29 cellular contexts compared by ENCODE assay signal in the genomic region with DNA sequence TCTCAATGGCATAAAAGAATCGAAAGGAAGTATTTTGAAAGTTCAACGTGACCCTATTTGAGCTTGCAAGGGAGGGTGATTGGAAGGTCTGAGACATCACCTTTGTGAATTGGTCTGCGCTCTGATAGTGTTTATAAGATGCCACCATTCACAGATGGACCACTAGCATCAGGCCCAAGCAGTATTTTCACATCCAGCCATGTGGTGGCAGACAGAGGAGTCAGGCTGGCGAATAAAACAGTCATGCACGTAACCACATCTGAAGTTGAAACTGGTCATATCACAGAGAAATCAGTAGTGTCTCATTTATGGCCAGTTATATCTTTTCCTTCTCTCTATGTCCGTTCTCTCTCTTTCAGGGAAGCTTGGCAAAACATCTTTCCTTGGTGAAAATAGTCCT.
"Had no signal": no experiment of that assay in that cellular context is flagged by ENCODE, and none has a peak within 500 bp of the region (broad histone marks: within the 10 kb centered on the region; RNA-seq: fewer than 3 reads in every experiment).

No MANE protein-coding gene starts in this region.

- H3K36me3 ChIP-seq: gastroesophageal sphincter, neutrophil, thoracic aorta, uterus, WERI-Rb-1 had no signal

- H3K9me3 ChIP-seq: gastroesophageal sphincter, neutrophil, thoracic aorta, uterus had no signal

- H2AFZ ChIP-seq: hepatocyte had no signal

- H3K27ac ChIP-seq: gastroesophageal sphincter, hepatocyte, neutrophil, skin epidermis, thoracic aorta, uterus, WERI-Rb-1 had no signal

- ATAC-seq: activated T-cell treated with anti-CD3 and anti-CD28 coated beads, Interleukin-2, amount 50 U/mL, for 4 hours; activated T-helper 17 cell treated with anti-CD3 and anti-CD28 coated beads, Interleukin-2, amount 50 U/mL, for 72 hours; effector memory CD8-positive, alpha-beta T cell; gastroesophageal sphincter; left ventricle myocardium superior; sciatic nerve; stimulated activated effector memory CD8-positive, alpha-beta T cell treated with anti-CD3 and anti-CD28 coated beads, Interleukin-12 subunit alpha, Interleukin-12 subunit beta, amount 100 ng/mL, for 72 hours had no signal

- H3K79me2 ChIP-seq: hepatocyte had no signal

- H3K27me3 ChIP-seq: gastroesophageal sphincter, hepatocyte, neutrophil, uterus had no signal

- H3K4me1 ChIP-seq: gastroesophageal sphincter, uterus had no signal

- H3K4me2 ChIP-seq: hepatocyte had no signal

- DNase-seq: activated CD4-positive, alpha-beta memory T cell treated with anti-CD3 and anti-CD28 coated beads, Interleukin-2, amount 10 ng/mL, durations not matched to agents 7 days and 5 days; activated CD4-positive, alpha-beta T cell treated with anti-CD3 and anti-CD28 coated beads, Interleukin-2, amount 10 ng/mL, durations not matched to agents 7 days and 5 days; activated CD4-positive, CD25-positive, alpha-beta regulatory T cell treated with anti-CD3 and anti-CD28 coated beads, Interleukin-2, amount 50 U/mL, for 72 hours; activated CD8-positive, alpha-beta memory T cell treated with anti-CD3 and anti-CD28 coated beads, Interleukin-2, amount 50 U/mL, for 48 hours; activated gamma-delta T cell treated with Interleukin-2 at 50 U/mL for 16 hours; activated naive CD4-positive, alpha-beta T cell treated with anti-CD3 and anti-CD28 coated beads, Interleukin-2, amount 50 U/mL, for 16 hours; activated T-cell treated with anti-CD3 and anti-CD28 coated beads, Interleukin-2, amount 50 U/mL, for 4 hours; amniotic stem cell; caudate nucleus; cortex of kidney; effector memory CD8-positive, alpha-beta T cell; islet precursor cell; left ventricle myocardium superior; mammary epithelial cell; naive B cell; nephron progenitor cell; stimulated activated CD4-positive, alpha-beta T cell treated with anti-CD3 and anti-CD28 coated beads, Interleukin-4, amount 100 ng/mL, for 24 hours; T-helper 9 cell; trophoblast cell; uterus; WERI-Rb-1 had no signal

- H3K4me3 ChIP-seq: gastroesophageal sphincter, hepatocyte, skin epidermis, thoracic aorta, uterus had no signal
